In the genomic region with DNA sequence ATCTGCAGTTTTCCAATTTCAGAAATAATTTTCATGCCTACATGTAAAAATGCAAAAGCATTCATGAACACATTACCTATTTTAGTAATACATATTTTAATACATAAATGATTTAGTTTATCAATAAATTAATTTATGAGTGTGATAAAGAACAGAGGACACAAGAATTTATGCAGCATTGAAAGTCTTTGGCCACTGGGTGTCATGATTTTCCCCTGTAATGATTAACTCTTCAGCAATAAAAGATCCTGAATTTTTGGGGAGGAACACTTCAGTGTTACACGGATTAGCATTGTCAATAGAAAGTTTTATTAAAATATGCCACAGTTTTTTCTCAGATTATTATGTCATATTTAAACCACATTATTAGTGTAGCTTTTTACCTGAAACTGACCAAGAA, we compare ENCODE assay signal across 13 cellular contexts. TPM values are rescaled to one million over a fixed set of nuclear protein-coding genes. Genes with fewer than 3 reads are reported as not detected.
A peak's percentile ranks its signal among the peaks of the same experiment; 100 is the strongest.
DNase-seq lines count a peak whose midpoint lies in the region; FAIRE-seq and TF ChIP-seq lines count a peak whose summit lies in the region.
"Had no signal": no experiment of that assay in that cellular context is flagged by ENCODE, and none has a peak within 500 bp of the region (broad histone marks: within the 10 kb centered on the region; RNA-seq: fewer than 3 reads in every experiment).

No MANE protein-coding gene starts in this region.

- H3K9me2 ChIP-seq in Karpas-422 (replicated peaks; ENCODE audit: insufficient read depth, low read length), result no peaks in the 10 kb centered on the region

- peaks cover 6% of the 10 kb centered on the region for H3K9me3 Mint-ChIP-seq in neural crest cell

- no peak overlapping the region for H3K27ac Mint-ChIP-seq in neural crest cell (ENCODE audit: unreplicated experiment)
- H3K27ac Mint-ChIP-seq: nephron progenitor cell had no signal

- H3K79me2 ChIP-seq in Karpas-422 (ENCODE audit: low read length), result no peaks in the 10 kb centered on the region

- H4K20me1 ChIP-seq in Karpas-422 (ENCODE audit: insufficient read depth, low read depth, low read length), result 0 out of 2 replicates have a peak, but pooled peaks cover 6% of the 10 kb centered on the region

- no peaks in the 10 kb centered on the region for H3K4me1 ChIP-seq in Karpas-422 (ENCODE audit: low read length)

- H3K27ac ChIP-seq in Karpas-422 (ENCODE audit: low read length), result no peak overlapping the region

- H3K4me2 ChIP-seq in Karpas-422 (ENCODE audit: low read depth, low read length, poor library complexity, severe bottlenecking), result no peak overlapping the region

- no peak overlapping the region for H3K4me3 Mint-ChIP-seq in neural crest cell
- H3K4me3 Mint-ChIP-seq: nephron progenitor cell had no signal

- no peaks in the 10 kb centered on the region for H3K27me3 ChIP-seq in bronchial epithelial cell (ENCODE audit: control insufficient read depth, insufficient read depth, low read length)
- H3K27me3 ChIP-seq in Karpas-422 (ENCODE audit: low read length), result no peaks in the 10 kb centered on the region

- no peaks in the 10 kb centered on the region for H3K4me1 Mint-ChIP-seq in neural crest cell
- H3K4me1 Mint-ChIP-seq: nephron progenitor cell had no signal

- H3K36me3 ChIP-seq in bronchial epithelial cell (ENCODE audit: control insufficient read depth, insufficient read depth, low read length), result no peaks in the 10 kb centered on the region
- no peaks in the 10 kb centered on the region for H3K36me3 ChIP-seq in Karpas-422 (ENCODE audit: insufficient read depth, low read length)

- DNase-seq in NCI-H146 (lab: John Stamatoyannopoulos, UW), result peak; percentile 15
- no peak for DNase-seq in NCI-H146 treated with DMSO at 0.1 percent for 48 hours (lab: John Stamatoyannopoulos, UW; ENCODE audit: unreplicated experiment)
- peak; percentile 1 for DNase-seq in NAMALWA (ENCODE audit: low spot score)
- DNase-seq in bronchial epithelial cell (ENCODE audit: low read depth), result no peak
- DNase-seq in neural crest cell (ENCODE audit: low read depth, low spot score), result no peak
- no peak for DNase-seq in retina
- DNase-seq in GM10248 (ENCODE audit: extremely low spot score), result no peak
- DNase-seq in Karpas-422, result no peak
- DNase-seq: activated CD4-positive, alpha-beta T cell treated with anti-CD3 and anti-CD28 coated beads for 1 hour; nephron progenitor cell; NK-92 treated with Interleukin-12 subunit alpha and Interleukin-12 subunit beta, amount 100 ng/mL, for 24 hours; stimulated activated CD4-positive, alpha-beta T cell treated with anti-CD3 and anti-CD28 coated beads, Interleukin-12 subunit alpha, Interleukin-12 subunit beta, amount 100 ng/mL, for 4 hours; SW 1271 had no signal

- no peaks in the 10 kb centered on the region for H3K36me3 Mint-ChIP-seq in neural crest cell (ENCODE audit: low read depth)

- H3K9me3 ChIP-seq in Karpas-422 (ENCODE audit: low read length), result no peaks in the 10 kb centered on the region

- POLR2A ChIA-PET in GM10248 (lab: Yijun Ruan, JAX), result no interaction called here

- H3K4me3 ChIP-seq in bronchial epithelial cell (ENCODE audit: low read depth, low read length) (no peak overlapping the region), Karpas-422 (ENCODE audit: low read length) (no peak overlapping the region)

- H3K9ac ChIP-seq in Karpas-422 (ENCODE audit: low read length), result no peak overlapping the region

- H3K27me3 Mint-ChIP-seq in neural crest cell (ENCODE audit: low read depth), result no peaks in the 10 kb centered on the region

- FAIRE-seq in bronchial epithelial cell (lab: Jason Lieb, UNC), result peak; percentile 90

- H2AFZ ChIP-seq in Karpas-422 (ENCODE audit: low read length), result no peak overlapping the region

- CTCF ChIA-PET in GM10248 (lab: Yijun Ruan, JAX), result no interaction called here

- TF ChIP-seq CTCF in bronchial epithelial cell (IDR thresholded peaks at IDR 0.05; ENCODE audit: insufficient read depth, low read length, severe bottlenecking), result no peak
- peak; percentile 56 for TF ChIP-seq CTCF in neural crest cell (conservative IDR thresholded peaks at IDR 0.05)
- TF ChIP-seq CTCF in GM10248 (IDR thresholded peaks at IDR 0.05; ENCODE audit: control extremely low read depth, extremely low read depth, low read depth, missing control alignments), result no peak

RNA-seq across cellular contexts. Expression of a gene that starts 8.6 kb away (rescaled TPM):
- not detected in 2 replicates for total RNA-seq in bronchial epithelial cell
- total RNA-seq in neural crest cell, result not detected in 2 replicates
- not detected in 2 replicates for total RNA-seq in Karpas-422 (2014; rRNA removed; shearing (Covaris generic); ENCODE audit: low replicate concordance)

Comparison
In these comparisons a context has a peak if more than half of its experiments do, and no peak if none do; other contexts are left out.
1. DNase-seq: peak in NCI-H146 (single experiment) and NAMALWA (single experiment); none in NCI-H146 treated with DMSO at 0.1 percent for 48 hours (single experiment), bronchial epithelial cell (single experiment), neural crest cell (single experiment), retina (single experiment), GM10248 (single experiment) and Karpas-422 (single experiment).